Comparison of ENCODE assay signal across 13 cellular contexts in the genomic region with DNA sequence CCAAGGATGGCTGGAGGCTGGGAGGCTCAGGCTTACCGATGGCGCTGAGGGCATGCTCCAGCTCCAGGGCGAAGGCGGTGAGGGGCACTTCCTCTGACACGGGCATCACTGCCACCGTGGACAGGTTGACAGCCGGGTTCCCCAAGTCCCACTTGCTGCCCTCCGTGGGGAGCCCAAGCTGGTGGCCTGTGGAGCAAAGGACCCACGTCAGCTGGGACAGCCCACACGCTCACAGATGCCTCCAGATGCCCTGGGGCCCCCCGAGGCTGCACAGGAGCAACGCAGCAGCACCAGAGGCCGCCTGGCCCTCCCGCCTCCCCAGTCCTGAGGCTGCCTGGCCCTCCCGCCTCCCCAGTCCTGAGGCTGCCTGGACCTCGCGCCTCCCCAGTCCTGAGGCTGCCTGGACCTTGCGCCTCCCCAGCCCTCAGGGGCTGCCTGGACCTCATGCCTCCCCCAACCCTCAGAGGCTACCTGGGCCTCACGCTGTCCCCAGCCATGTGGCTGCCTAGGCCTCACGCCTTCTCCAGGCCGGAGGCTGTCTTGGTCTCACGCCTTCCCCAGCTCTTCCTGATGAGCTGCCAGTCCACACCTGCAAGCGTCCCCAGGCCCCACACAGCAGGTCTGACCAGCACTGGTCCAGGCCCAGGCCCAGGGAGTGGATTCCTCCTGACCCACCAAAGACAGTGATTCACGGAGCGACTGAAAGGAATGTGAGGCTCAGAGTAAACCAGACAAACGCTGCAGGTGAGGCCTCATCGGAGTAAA. TPM values are rescaled to one million over a fixed set of nuclear protein-coding genes. Genes with fewer than 3 reads are reported as not detected.
"Had no signal": no experiment of that assay in that cellular context is flagged by ENCODE, and none has a peak within 500 bp of the region (broad histone marks: within the 10 kb centered on the region; RNA-seq: fewer than 3 reads in every experiment).

No MANE protein-coding gene starts in this region.

- H3K36me3 ChIP-seq: brain microvascular endothelial cell, thyroid gland had no signal

- H3K4me3 Mint-ChIP-seq: activated naive CD8-positive, alpha-beta T cell; activated T-cell treated with anti-CD3 and anti-CD28 coated beads, Interleukin-2, amount 50 U/mL, for 4 hours; memory B cell had no signal

- H3K27me3 Mint-ChIP-seq: activated naive CD8-positive, alpha-beta T cell; memory B cell had no signal

- H3K9me3 Mint-ChIP-seq: activated T-cell treated with anti-CD3 and anti-CD28 coated beads, Interleukin-2, amount 50 U/mL, for 4 hours; memory B cell had no signal

- ATAC-seq: activated CD4-positive, CD25-positive, alpha-beta regulatory T cell treated with anti-CD3 and anti-CD28 coated beads, Interleukin-2, amount 50 U/mL, for 24 hours; activated T-cell treated with anti-CD3 and anti-CD28 coated beads, Interleukin-2, amount 50 U/mL, for 4 hours had no signal

- H3K27ac ChIP-seq: brain microvascular endothelial cell, right atrium auricular region, thyroid gland had no signal

- H3K36me3 Mint-ChIP-seq: activated naive CD8-positive, alpha-beta T cell; memory B cell had no signal

- H3K27ac Mint-ChIP-seq: activated naive CD8-positive, alpha-beta T cell; memory B cell had no signal

- H3K4me3 ChIP-seq: right atrium auricular region, skin epidermis, thyroid gland had no signal

- DNase-seq: activated CD4-positive, alpha-beta T cell treated with anti-CD3 and anti-CD28 coated beads, Interleukin-2, amount 50 U/mL, for 48 hours; activated effector memory CD4-positive, alpha-beta T cell treated with anti-CD3 and anti-CD28 coated beads, Interleukin-2, amount 50 U/mL, for 16 hours; activated T-cell treated with anti-CD3 and anti-CD28 coated beads, Interleukin-2, amount 50 U/mL, for 4 hours; cerebellar nuclear complex; dermis blood vessel endothelial cell; T-helper 2 cell; thyroid gland had no signal

- H3K4me1 ChIP-seq: right atrium auricular region, thyroid gland had no signal

- H3K9me3 ChIP-seq: right atrium auricular region, thyroid gland had no signal

- H3K4me1 Mint-ChIP-seq: memory B cell had no signal

- H3K27me3 ChIP-seq: brain microvascular endothelial cell, right atrium auricular region, thyroid gland had no signal

RNA-seq across cellular contexts. Expression of a gene that starts 43.6 kb away (rescaled TPM):
- total RNA-seq: activated T-cell treated with anti-CD3 and anti-CD28 coated beads, Interleukin-2, amount 50 U/mL, for 4 hours; right atrium auricular region had no signal
